In genomic region chr5:113085084-113085414, GRCh38 we compare ENCODE assay signal across 24 cellular contexts.
"Had no signal": no experiment of that assay in that cellular context is flagged by ENCODE, and none has a peak within 500 bp of the region (broad histone marks: within the 10 kb centered on the region; RNA-seq: fewer than 3 reads in every experiment).

No MANE protein-coding gene starts in this region.

- H3K9me3 ChIP-seq: adrenal gland, Peyer's patch had no signal

- H3K27ac Mint-ChIP-seq: activated CD4-positive, alpha-beta T cell treated with anti-CD3 and anti-CD28 coated beads for 36 hours; activated CD8-positive, alpha-beta T cell treated with anti-CD3 and anti-CD28 coated beads for 36 hours; activated naive CD8-positive, alpha-beta T cell treated with anti-CD3 and anti-CD28 coated beads, Interleukin-2, amount 10 ng/mL, durations not matched to agents 7 days and 5 days; activated T-cell treated with anti-CD3 and anti-CD28 coated beads, Interleukin-2, amount 50 U/mL, for 72 hours; activated T-helper 2 cell treated with anti-CD3 and anti-CD28 coated beads, Interferon-gamma antibody, Interleukin-2, Interleukin-4, amounts not matched to agents 10 μg/mL and 5 μg/mL and 100 μg/mL, durations not matched to agents 14 hours and 24 hours and 36 hours; T-cell had no signal

- H3K27me3 Mint-ChIP-seq: activated CD8-positive, alpha-beta T cell treated with anti-CD3 and anti-CD28 coated beads for 36 hours; activated naive CD8-positive, alpha-beta T cell treated with anti-CD3 and anti-CD28 coated beads, Interleukin-2, amount 10 ng/mL, durations not matched to agents 7 days and 5 days; T-cell had no signal

- H3K36me3 ChIP-seq: adrenal gland, Peyer's patch had no signal

- H3K4me3 ChIP-seq: adrenal gland, Peyer's patch had no signal

- H3K4me1 Mint-ChIP-seq: activated naive CD8-positive, alpha-beta T cell treated with anti-CD3 and anti-CD28 coated beads, Interleukin-2, amount 10 ng/mL, durations not matched to agents 7 days and 5 days had no signal

- H3K9me3 Mint-ChIP-seq: activated CD8-positive, alpha-beta T cell treated with anti-CD3 and anti-CD28 coated beads for 36 hours; activated naive CD8-positive, alpha-beta T cell treated with anti-CD3 and anti-CD28 coated beads, Interleukin-2, amount 10 ng/mL, durations not matched to agents 7 days and 5 days; activated T-cell treated with anti-CD3 and anti-CD28 coated beads, Interleukin-2, amount 50 U/mL, for 72 hours; activated T-helper 2 cell treated with anti-CD3 and anti-CD28 coated beads, Interferon-gamma antibody, Interleukin-2, Interleukin-4, amounts not matched to agents 10 μg/mL and 5 μg/mL and 100 μg/mL, durations not matched to agents 14 hours and 24 hours and 36 hours; T-cell had no signal

- H3K36me3 Mint-ChIP-seq: activated naive CD8-positive, alpha-beta T cell treated with anti-CD3 and anti-CD28 coated beads, Interleukin-2, amount 10 ng/mL, durations not matched to agents 7 days and 5 days had no signal

- H3K27me3 ChIP-seq: adrenal gland, Peyer's patch had no signal

- ATAC-seq: activated CD4-positive, alpha-beta T cell treated with anti-CD3 and anti-CD28 coated beads for 36 hours; activated CD8-positive, alpha-beta T cell treated with anti-CD3 and anti-CD28 coated beads for 36 hours; activated T-cell treated with anti-CD3 and anti-CD28 coated beads, Interleukin-2, amount 50 U/mL, for 72 hours; T-cell had no signal

- H3K4me1 ChIP-seq: Peyer's patch had no signal

- H3K4me3 Mint-ChIP-seq: activated CD4-positive, alpha-beta T cell treated with anti-CD3 and anti-CD28 coated beads for 36 hours; activated CD8-positive, alpha-beta T cell treated with anti-CD3 and anti-CD28 coated beads for 36 hours; activated naive CD8-positive, alpha-beta T cell treated with anti-CD3 and anti-CD28 coated beads, Interleukin-2, amount 10 ng/mL, durations not matched to agents 7 days and 5 days; activated T-cell treated with anti-CD3 and anti-CD28 coated beads, Interleukin-2, amount 50 U/mL, for 72 hours; T-cell had no signal

- H3K27ac ChIP-seq: adrenal gland, Peyer's patch, RWPE1, VCaP had no signal

- DNase-seq: activated CD4-positive, alpha-beta T cell treated with anti-CD3 and anti-CD28 coated beads for 36 hours; activated CD8-positive, alpha-beta memory T cell treated with anti-CD3 and anti-CD28 coated beads, Interleukin-2, amount 50 U/mL, for 4 hours; activated CD8-positive, alpha-beta T cell treated with anti-CD3 and anti-CD28 coated beads for 36 hours; activated gamma-delta T cell treated with Interleukin-2 at 50 U/mL for 16 hours; activated naive CD4-positive, alpha-beta T cell treated with anti-CD3 and anti-CD28 coated beads, Interleukin-2, amount 50 U/mL, for 16 hours; activated naive CD8-positive, alpha-beta T cell treated with anti-CD3 and anti-CD28 coated beads, Interleukin-2, amount 10 ng/mL, durations not matched to agents 7 days and 5 days; activated T-cell treated with anti-CD3 and anti-CD28 coated beads, Interleukin-2, amount 50 U/mL, for 72 hours; adrenal gland; anterior cingulate cortex; central memory CD4-positive, alpha-beta T cell; MM.1S; NCI-H1105; NCI-H1436; NCI-H1694 treated with DMSO at 0.1 percent for 48 hours; NCI-H2029 treated with DMSO at 0.1 percent for 48 hours; NCI-H446; Peyer's patch; SHP77 treated with DMSO at 0.1 percent for 48 hours; T-cell; T-helper 2 cell; T1000 had no signal
